In the genomic region with DNA sequence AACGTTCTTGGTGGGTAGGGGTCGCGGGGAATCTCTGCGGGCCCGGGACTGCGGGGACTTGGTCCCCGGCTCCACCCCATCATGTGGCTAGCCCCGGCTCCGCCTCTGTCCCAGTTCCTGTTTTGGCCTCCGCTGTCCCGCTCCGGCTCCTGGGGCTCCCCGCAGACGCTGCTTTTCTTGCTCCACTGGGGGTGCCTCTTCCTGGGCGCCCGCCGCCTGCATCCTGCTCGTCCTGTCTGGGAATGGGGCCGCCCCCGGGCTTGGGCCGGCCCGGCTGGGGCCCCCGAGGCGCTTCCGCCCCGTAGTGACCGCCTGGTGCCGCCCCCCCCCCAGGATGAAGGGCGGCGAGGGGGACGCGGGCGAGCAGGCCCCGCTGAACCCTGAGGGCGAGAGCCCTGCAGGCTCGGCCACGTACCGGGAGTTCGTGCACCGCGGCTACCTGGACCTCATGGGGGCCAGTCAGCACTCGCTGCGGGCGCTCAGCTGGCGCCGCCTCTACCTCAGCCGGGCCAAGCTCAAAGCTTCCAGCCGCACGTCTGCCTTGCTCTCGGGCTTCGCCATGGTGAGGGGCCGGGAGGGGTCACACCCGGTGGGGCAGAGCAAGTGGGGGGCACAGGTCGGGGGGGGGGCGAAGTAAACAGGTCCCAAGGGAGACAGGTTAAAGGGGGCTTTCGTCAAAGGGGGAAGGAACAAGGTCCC, we compare ENCODE assay signal across 8 cellular contexts. TPM values are rescaled to one million over a fixed set of nuclear protein-coding genes. Genes with fewer than 3 reads are reported as not detected.
DNase-seq lines count a peak whose midpoint lies in the region; ATAC-seq, FAIRE-seq and TF ChIP-seq lines count a peak whose summit lies in the region.

Gene ORAI3, plus strand, starts transcription at position 113 of the 699 bp plus-strand sequence. Its CDS starts 222 bp downstream, at position 335.

- peak within 1 kb of the TSS; percentile 82 to 96 (median 88) for H3K27ac Mint-ChIP-seq in CD8-positive, alpha-beta memory T cell

- peak within 1 kb of the TSS; percentile 91 to 95 (median 93) for H3K4me3 Mint-ChIP-seq in CD8-positive, alpha-beta memory T cell

- H3K4me1 ChIP-seq in CD8-positive, alpha-beta memory T cell (ENCODE audit: insufficient read depth, low read length), result peaks cover 18% of the 10 kb centered on the region
- H3K4me1 ChIP-seq in SJCRH30 (peaks cover 13% of the 10 kb centered on the region), prostate gland (replicated peaks) (peaks cover 16% of the 10 kb centered on the region)

- WGBS in prostate gland, result under 1% methylated on average over 32 of the region's 56 CpGs

- peak in 1 of 4 experiments; percentile 10 for TF ChIP-seq CTCF in prostate gland (IDR thresholded peaks at IDR 0.05)

- POLR2A ChIA-PET in CD8-positive, alpha-beta memory T cell (lab: Charles Lee), result no interaction called here

- TF ChIP-seq POLR2A in prostate gland (IDR thresholded peaks at IDR 0.05), result peak; percentile 84

- DNase-seq in CD8-positive, alpha-beta memory T cell, result peak in 4 of 5 donors; percentile 28 to 63 (median 30)
- DNase-seq in GM19239 (ENCODE audit: insufficient read length, low spot score), result peak; percentile 78
- peak; percentile 68 to 70 for DNase-seq in SJCRH30
- peak; percentile 79 for DNase-seq in astrocyte of the hippocampus (ENCODE audit: low read depth, low spot score)
- peak; percentile 74 for DNase-seq in hepatic stellate cell (ENCODE audit: low spot score)
- DNase-seq in prostate gland (ENCODE audit: low spot score), result peak; percentile 81
- DNase-seq in NK-92 (lab: John Stamatoyannopoulos, UW; ENCODE audit: unreplicated experiment), result no peak

- no peaks in the 10 kb centered on the region for H3K36me3 ChIP-seq in CD8-positive, alpha-beta memory T cell (ENCODE audit: insufficient read depth, low read length)
- H3K36me3 ChIP-seq in SJCRH30 (peaks cover 6% of the 10 kb centered on the region; the same call in 1 of the 2 replicates), prostate gland (no peaks in the 10 kb centered on the region)

- FAIRE-seq in GM19239 (lab: Jason Lieb, UNC), result peak; percentile 11

- ATAC-seq in HG03432 (IDR thresholded peaks at IDR 0.05; ENCODE audit: unreplicated experiment), result peak; percentile 64

- peak within 1 kb of the TSS; percentile 88 for H3K27ac ChIP-seq in CD8-positive, alpha-beta memory T cell (ENCODE audit: low read depth, low read length)
- H3K27ac ChIP-seq in SJCRH30, result peak within 1 kb of the TSS; percentile 48; the same call in 1 of the 2 replicates
- H3K27ac ChIP-seq in prostate gland, result peak within 1 kb of the TSS; percentile 95

- H3K27me3 ChIP-seq in CD8-positive, alpha-beta memory T cell (ENCODE audit: insufficient read depth, low read length, poor library complexity, severe bottlenecking), result no peaks in the 10 kb centered on the region
- H3K27me3 ChIP-seq in SJCRH30, result no peaks in the 10 kb centered on the region
- H3K27me3 ChIP-seq in prostate gland (replicated peaks; ENCODE audit: insufficient read depth), result no peaks in the 10 kb centered on the region

- peaks cover 0 to 12% (median 2%) of the 10 kb centered on the region in 3 donors for H3K36me3 Mint-ChIP-seq in CD8-positive, alpha-beta memory T cell

- peaks cover 17 to 29% (median 25%) of the 10 kb centered on the region in 3 donors for H3K4me1 Mint-ChIP-seq in CD8-positive, alpha-beta memory T cell

- no peaks in the 10 kb centered on the region for H3K9me3 Mint-ChIP-seq in CD8-positive, alpha-beta memory T cell

- intact Hi-C loops in prostate gland (cut with DNase I), result no loop called here

- CTCF ChIA-PET in CD8-positive, alpha-beta memory T cell (lab: Charles Lee), result interaction anchor here (1.0 to 1.8 kb wide), 3 partner anchors 7 to 125 kb away, joined by 3 to 15 read pairs (median 4); partner anchors contain the start of gene ZNF668

- peak within 1 kb of the TSS; percentile 85 for H3K4me3 ChIP-seq in CD8-positive, alpha-beta memory T cell (ENCODE audit: low read length)
- H3K4me3 ChIP-seq in SJCRH30 (peak within 1 kb of the TSS; percentile 94), prostate gland (peak within 1 kb of the TSS; percentile 93 to 98)

- no peaks in the 10 kb centered on the region for H3K9me3 ChIP-seq in CD8-positive, alpha-beta memory T cell (ENCODE audit: low read length)
- H3K9me3 ChIP-seq in SJCRH30 (replicated peaks) (no peaks in the 10 kb centered on the region), prostate gland (no peaks in the 10 kb centered on the region)

- H3K27me3 Mint-ChIP-seq in CD8-positive, alpha-beta memory T cell, result no peaks in the 10 kb centered on the region

RNA-seq across cellular contexts. Expression of gene ORAI3, which starts in this region (rescaled TPM):
- total RNA-seq in CD8-positive, alpha-beta memory T cell, result 1 to 10 TPM; 8.5 to 8.8 TPM
- 25.8 TPM for polyA plus RNA-seq in CD8-positive, alpha-beta memory T cell
- total RNA-seq in SJCRH30 (2014; rRNA removed; shearing (Covaris generic)), result 4.0 and 7.0 TPM in 2 replicates
- 100 to 1,000 TPM in 1 of 2 donors, 10 to 100 TPM in 1; 74.6 to 114 TPM for total RNA-seq in prostate gland
